In the genomic region with DNA sequence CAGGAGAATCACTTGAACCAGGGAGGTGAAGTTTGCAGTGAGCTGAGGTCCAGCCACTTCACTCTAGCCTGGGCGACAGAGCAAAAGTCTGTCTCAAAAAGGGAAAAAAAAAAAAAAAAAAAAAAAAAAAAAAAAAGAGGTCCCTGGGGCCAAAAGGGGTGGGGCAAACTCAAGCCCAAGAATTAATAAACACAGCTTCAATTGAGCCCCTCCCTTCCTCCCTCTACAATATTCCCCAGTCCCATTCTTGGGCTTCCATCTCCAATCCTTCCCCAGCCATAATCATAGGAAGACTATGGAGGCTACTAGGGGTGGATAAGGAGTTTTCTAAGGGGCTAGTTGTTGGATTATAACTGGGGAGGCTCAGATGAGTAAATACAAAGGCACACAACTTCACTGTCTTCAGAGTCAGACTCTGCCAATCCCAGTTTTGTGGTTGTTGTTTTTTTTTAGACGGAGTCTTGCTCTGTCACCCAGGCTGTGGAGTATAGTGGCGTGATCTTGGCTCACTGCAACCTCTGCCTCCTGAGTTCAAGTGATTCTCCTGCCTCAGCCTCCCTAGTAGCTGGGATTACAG, we compare ENCODE assay signal across 1 cellular context.
TF ChIP-seq lines count a peak whose summit lies in the region.

No MANE protein-coding gene starts in this region.

TF ChIP-seq in HEK293T, 16 proteins besides CTCF, POLR2A, EP300 and RAD21:
- TF ChIP-seq HDGF (IDR thresholded peaks at IDR 0.05; ENCODE audit: borderline replicate concordance), result no peak
- no peak for TF ChIP-seq TARDBP (IDR thresholded peaks at IDR 0.05)
- no peak for TF ChIP-seq SP1 (IDR thresholded peaks at IDR 0.05)
- TF ChIP-seq FOXK2 (IDR thresholded peaks at IDR 0.05), result no peak
- no peak for TF ChIP-seq ELF4 (IDR thresholded peaks at IDR 0.05)
- no peak for TF ChIP-seq FOXA1 (IDR thresholded peaks at IDR 0.05)
- TF ChIP-seq FOXM1 (IDR thresholded peaks at IDR 0.05; ENCODE audit: borderline replicate concordance), result no peak
- no peak for TF ChIP-seq ARNT (IDR thresholded peaks at IDR 0.05)
- no peak for TF ChIP-seq L3MBTL2 (conservative IDR thresholded peaks at IDR 0.05)
